10 cellular contexts compared by ENCODE assay signal in the genomic region with DNA sequence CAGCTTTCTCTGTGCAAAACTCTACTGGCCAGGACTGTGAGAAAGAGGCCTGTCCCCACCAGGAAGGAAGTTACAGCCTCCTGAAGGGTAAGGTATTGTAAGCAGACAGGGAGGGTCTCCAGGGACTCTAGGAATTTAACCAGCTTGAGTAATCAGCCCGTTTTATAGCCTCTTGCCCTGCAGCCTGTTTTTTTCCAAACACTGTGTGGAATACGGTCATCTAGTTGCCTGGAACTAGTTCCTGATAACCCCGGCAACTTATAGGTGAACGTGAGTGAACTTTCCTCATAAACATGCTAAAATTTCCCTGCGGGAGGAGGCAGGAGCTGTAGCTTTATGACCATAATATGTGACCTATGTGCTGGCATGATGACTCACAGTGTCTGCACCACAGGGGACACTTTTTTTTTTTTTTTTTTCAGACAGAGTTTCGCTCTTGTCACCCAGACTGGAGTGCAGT.
DNase-seq lines count a peak whose midpoint lies in the region; ATAC-seq, FAIRE-seq and TF ChIP-seq lines count a peak whose summit lies in the region.
"Had no signal": no experiment of that assay in that cellular context is flagged by ENCODE, and none has a peak within 500 bp of the region (broad histone marks: within the 10 kb centered on the region; RNA-seq: fewer than 3 reads in every experiment).

No MANE protein-coding gene starts in this region.

- H3K27me3 ChIP-seq in GM12878 (replicated peaks in 1 of 2; ENCODE audit: control insufficient read depth in 2 of 2, insufficient read depth in 2 of 2, low read length in 1 of 2) = 0 out of 4 replicates have a peak, but pooled peaks cover 0 to 3% of the 10 kb centered on the region in 2 experiments
- no peaks in the 10 kb centered on the region for H3K27me3 ChIP-seq in mucosa of rectum (ENCODE audit: control insufficient read depth in 2 of 2, insufficient read depth in 2 of 2, low read length in 2 of 2)
- H3K27me3 ChIP-seq: thyroid gland had no signal

- no peak overlapping the region for H3K27ac ChIP-seq in GM12878 (ENCODE audit: control insufficient read depth, insufficient read depth)
- peak overlapping the region; percentile 58 to 59 for H3K27ac ChIP-seq in mucosa of rectum (ENCODE audit: low read depth in 2 of 2, low read length in 2 of 2)
- H3K27ac ChIP-seq: thyroid gland had no signal

- TF ChIP-seq EP300 in GM12878 (IDR thresholded peaks at IDR 0.05; ENCODE audit: borderline replicate concordance in 1 of 2, control insufficient read depth in 1 of 2, low read depth in 2 of 2, low read length in 2 of 2) = no peak

- in situ Hi-C loops in GM12878 (cut with MboI) = no loop called here

- H3K4me1 ChIP-seq in GM12878 (ENCODE audit: control insufficient read depth, insufficient read depth, low read length) (no peaks in the 10 kb centered on the region), mucosa of rectum (ENCODE audit: control insufficient read depth in 2 of 2, insufficient read depth in 2 of 2, low read length in 2 of 2) (peaks cover 0 to 9% of the 10 kb centered on the region in 2 donors)
- H3K4me1 ChIP-seq: thyroid gland had no signal

- H3K9ac ChIP-seq in GM12878 (ENCODE audit: control insufficient read depth, insufficient read depth, low read length) = no peak overlapping the region
- H3K9ac ChIP-seq in mucosa of rectum (ENCODE audit: low read depth in 1 of 2, low read length in 2 of 2) = peak overlapping the region in 1 of 2 donors; percentile 30

- BruUV-seq in GM12878 (replicated peaks; lab: Mats Ljungman, UMichigan) = no TSS peak

- TF ChIP-seq POLR2A in GM12878 (IDR thresholded peaks at IDR 0.05; ENCODE audit: low read depth, low read length) = no peak

- ATAC-seq in GM18520 (IDR thresholded peaks at IDR 0.05; ENCODE audit: unreplicated experiment) (peak; percentile 76), GM12878 (peak; percentile 38; the same call in 1 of the 3 replicates), left lobe of liver (no peak)

- WGBS in GM12878 (ENCODE audit: insufficient coverage, insufficient replicate concordance, low lambda C conversion rate, missing lambda C conversion rate) = 38% methylated on average over 5 of the region's 6 CpGs

- H3K36me3 ChIP-seq in GM12878 (ENCODE audit: control insufficient read depth in 2 of 2, insufficient read depth in 2 of 2, low read length in 1 of 2) (no peaks in the 10 kb centered on the region), mucosa of rectum (ENCODE audit: control insufficient read depth in 2 of 2, insufficient read depth in 2 of 2, low read length in 2 of 2) (no peaks in the 10 kb centered on the region)
- H3K36me3 ChIP-seq: thyroid gland had no signal

- DNase-seq in HT1080 (ENCODE audit: low read depth) = peak; percentile 49
- DNase-seq in GM12878 (ENCODE audit: low read depth, low spot score) = no peak
- no peak for DNase-seq in activated naive CD4-positive, alpha-beta T cell treated with anti-CD3 and anti-CD28 coated beads, Interleukin-2, amount 50 U/mL, for 16 hours
- DNase-seq in T-helper 1 cell = no peak
- DNase-seq in occipital lobe (lab: John Stamatoyannopoulos, UW) = no peak
- no peak for DNase-seq in left lobe of liver (ENCODE audit: low spot score)
- DNase-seq: thyroid gland had no signal

- no peak for TF ChIP-seq CTCF in GM12878 (IDR thresholded peaks at IDR 0.05 in 2 of 3, conservative IDR thresholded peaks at IDR 0.05 in 1 of 3; ENCODE audit: control insufficient read depth in 2 of 3, extremely low read depth in 1 of 3, insufficient read depth in 1 of 3, low read depth in 3 of 3, low read length in 3 of 3)

- H2AFZ ChIP-seq in GM12878 (ENCODE audit: control insufficient read depth, low read depth, low read length) = no peak overlapping the region

- no peak overlapping the region for H3K4me2 ChIP-seq in GM12878 (ENCODE audit: control insufficient read depth, insufficient read depth)

- no peaks in the 10 kb centered on the region for H4K20me1 ChIP-seq in GM12878 (ENCODE audit: control insufficient read depth, insufficient read depth)

- FAIRE-seq in GM12878 (lab: Jason Lieb, UNC) = no peak
- FAIRE-seq: endometrium had no signal

- SMC1A ChIA-PET in GM12878 (lab: Charles Lee; ENCODE audit: uncharacterized antibody, unreplicated experiment) = interaction anchor here (0.6 kb wide), 1 partner anchor 142 kb away, joined by 3 read pairs; no protein-coding TSS in a partner anchor

- H3K79me2 ChIP-seq in GM12878 (ENCODE audit: control insufficient read depth, insufficient read depth, low read length) = no peaks in the 10 kb centered on the region

- TF ChIP-seq RAD21 in GM12878 (IDR thresholded peaks at IDR 0.05; ENCODE audit: insufficient read depth, low read depth, low read length) = no peak

- intact Hi-C loops in GM12878 (cut with micrococcal nuclease; ENCODE audit: unreplicated experiment) = no loop called here

- H3K9me3 ChIP-seq in GM12878 (replicated peaks; ENCODE audit: control insufficient read depth, insufficient read depth, low read length) (no peaks in the 10 kb centered on the region; the same call in 2 of the 3 replicates), mucosa of rectum (ENCODE audit: control insufficient read depth in 2 of 2, low read length in 2 of 2) (no peaks in the 10 kb centered on the region)
- H3K9me3 ChIP-seq: thyroid gland had no signal

- POLR2A ChIA-PET in GM12878 (lab: Charles Lee) = interaction anchor here (0.7 kb wide), 1 partner anchor 1051 kb away, joined by 3 read pairs; no protein-coding TSS in a partner anchor

- RAD21 ChIA-PET in GM12878 (lab: Charles Lee; ENCODE audit: unreplicated experiment) = no interaction called here

- no peak overlapping the region for H3K4me3 ChIP-seq in GM12878
- H3K4me3 ChIP-seq in mucosa of rectum (ENCODE audit: low read length in 2 of 2) = peak overlapping the region in 1 of 2 donors; percentile 14
- H3K4me3 ChIP-seq: thyroid gland had no signal

- CTCF ChIA-PET in GM12878 (lab: Yijun Ruan, JAX) = interaction anchor here (0.6 kb wide), 1 partner anchor 33 kb away, joined by 3 read pairs; no protein-coding TSS in a partner anchor

TF ChIP-seq in GM12878, 131 proteins besides CTCF, POLR2A, EP300 and RAD21:
- TF ChIP-seq, protein P1, sequence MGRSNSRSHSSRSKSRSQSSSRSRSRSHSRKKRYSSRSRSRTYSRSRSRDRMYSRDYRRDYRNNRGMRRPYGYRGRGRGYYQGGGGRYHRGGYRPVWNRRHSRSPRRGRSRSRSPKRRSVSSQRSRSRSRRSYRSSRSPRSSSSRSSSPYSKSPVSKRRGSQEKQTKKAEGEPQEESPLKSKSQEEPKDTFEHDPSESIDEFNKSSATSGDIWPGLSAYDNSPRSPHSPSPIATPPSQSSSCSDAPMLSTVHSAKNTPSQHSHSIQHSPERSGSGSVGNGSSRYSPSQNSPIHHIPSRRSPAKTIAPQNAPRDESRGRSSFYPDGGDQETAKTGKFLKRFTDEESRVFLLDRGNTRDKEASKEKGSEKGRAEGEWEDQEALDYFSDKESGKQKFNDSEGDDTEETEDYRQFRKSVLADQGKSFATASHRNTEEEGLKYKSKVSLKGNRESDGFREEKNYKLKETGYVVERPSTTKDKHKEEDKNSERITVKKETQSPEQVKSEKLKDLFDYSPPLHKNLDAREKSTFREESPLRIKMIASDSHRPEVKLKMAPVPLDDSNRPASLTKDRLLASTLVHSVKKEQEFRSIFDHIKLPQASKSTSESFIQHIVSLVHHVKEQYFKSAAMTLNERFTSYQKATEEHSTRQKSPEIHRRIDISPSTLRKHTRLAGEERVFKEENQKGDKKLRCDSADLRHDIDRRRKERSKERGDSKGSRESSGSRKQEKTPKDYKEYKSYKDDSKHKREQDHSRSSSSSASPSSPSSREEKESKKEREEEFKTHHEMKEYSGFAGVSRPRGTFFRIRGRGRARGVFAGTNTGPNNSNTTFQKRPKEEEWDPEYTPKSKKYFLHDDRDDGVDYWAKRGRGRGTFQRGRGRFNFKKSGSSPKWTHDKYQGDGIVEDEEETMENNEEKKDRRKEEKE (IDR thresholded peaks at IDR 0.05) = no peak
